Comparison of ENCODE assay signal across 9 cellular contexts in genomic region chr19:4140237-4140711, GRCh38. TPM values are rescaled to one million over a fixed set of nuclear protein-coding genes. Genes with fewer than 3 reads are reported as not detected.
DNase-seq lines count a peak whose midpoint lies in the region; ATAC-seq and TF ChIP-seq lines count a peak whose summit lies in the region.
"Had no signal": no experiment of that assay in that cellular context is flagged by ENCODE, and none has a peak within 500 bp of the region (broad histone marks: within the 10 kb centered on the region; RNA-seq: fewer than 3 reads in every experiment).

No MANE protein-coding gene starts in this region.

- H3K27ac ChIP-seq in 22Rv1 (no peak overlapping the region), dorsolateral prefrontal cortex (no peak overlapping the region)

- ATAC-seq in GM19467 (IDR thresholded peaks at IDR 0.05; ENCODE audit: unreplicated experiment) (no peak), GM21786 (IDR thresholded peaks at IDR 0.05; ENCODE audit: unreplicated experiment) (no peak)

- in situ Hi-C loops in SK-MEL-5 (cut with HindIII; ENCODE audit: low pct_unique_long_range_greater_than_20kb, low sequenced_read_pairs): no loop called here

- peak; percentile 72 for TF ChIP-seq CTCF in 22Rv1 (IDR thresholded peaks at IDR 0.05)
- TF ChIP-seq CTCF in dorsolateral prefrontal cortex (IDR thresholded peaks at IDR 0.05 in 54 of 56, conservative IDR thresholded peaks at IDR 0.05 in 2 of 56; ENCODE audit: low read depth in 1 of 56, partially characterized antibody in 56 of 56): peak in 52 of 56 donors; percentile 17 to 68 (median 47)

- H3K4me3 ChIP-seq in dorsolateral prefrontal cortex: peak overlapping the region in 7 of 59 donors; percentile 6 to 23 (median 10)

- intact Hi-C loops in dorsolateral prefrontal cortex (cut with DNase I): no loop called here

- peak; percentile 62 for DNase-seq in ELF-1 (ENCODE audit: low read depth, low spot score)
- peak; percentile 42 for DNase-seq in NCI-H1092 (lab: John Stamatoyannopoulos, UW)
- DNase-seq in SK-MEL-5 (ENCODE audit: low read depth, low spot score): peak; percentile 78
- DNase-seq in dorsolateral prefrontal cortex: peak in 4 of 10 donors; percentile 25 to 47 (median 34)
- DNase-seq in medulla oblongata (ENCODE audit: extremely low spot score): peak; percentile 37

- H3K27me3 ChIP-seq in dorsolateral prefrontal cortex: no peaks in the 10 kb centered on the region

RNA-seq across cellular contexts. Expression of gene CREB3L3, which starts 13.2 kb away (rescaled TPM):
- total RNA-seq in SK-MEL-5 (2014; rRNA removed; shearing (Covaris generic)): not detected in 2 replicates
- not detected in 2 replicates for polyA plus RNA-seq in SK-MEL-5 (2015; cell fraction: cytosol; rRNA removed)
- polyA plus RNA-seq in SK-MEL-5 (2015; cell fraction: nucleus; rRNA removed): not detected in 2 replicates
- 1 to 10 TPM in 53 of 120 experiments, under 1 TPM in 63, not detected in 4; 0.21 to 3.2 (median 0.93) TPM for total RNA-seq in dorsolateral prefrontal cortex
- total RNA-seq: subcutaneous adipose tissue had no signal

RNA-seq across cellular contexts. Expression of gene MAP2K2, which starts 16.4 kb away (rescaled TPM):
- 192 and 197 TPM in 2 replicates for total RNA-seq in SK-MEL-5 (2014; rRNA removed; shearing (Covaris generic))
- polyA plus RNA-seq in SK-MEL-5 (2015; cell fraction: cytosol; rRNA removed): 224 and 228 TPM in 2 replicates
- polyA plus RNA-seq in SK-MEL-5 (2015; cell fraction: nucleus; rRNA removed): 113 and 116 TPM in 2 replicates
- 100 to 1,000 TPM; 118 to 197 (median 143) TPM for total RNA-seq in dorsolateral prefrontal cortex

RNA-seq across cellular contexts. Expression of gene SIRT6, which starts 42.1 kb away (rescaled TPM):
- total RNA-seq in SK-MEL-5 (2014; rRNA removed; shearing (Covaris generic)): 10.0 and 12.1 TPM in 2 replicates
- polyA plus RNA-seq in SK-MEL-5 (2015; cell fraction: cytosol; rRNA removed): 29.4 and 32.2 TPM in 2 replicates
- polyA plus RNA-seq in SK-MEL-5 (2015; cell fraction: nucleus; rRNA removed): 64.6 and 142 TPM in 2 replicates
- 10 to 100 TPM; 13.5 to 37.9 (median 21.8) TPM for total RNA-seq in dorsolateral prefrontal cortex

RNA-seq across cellular contexts. Expression of gene ANKRD24, which starts 42.2 kb away (rescaled TPM):
- 0.05 and 0.16 TPM in 2 replicates for total RNA-seq in SK-MEL-5 (2014; rRNA removed; shearing (Covaris generic))
- 0.15 and 0.55 TPM in 2 replicates for polyA plus RNA-seq in SK-MEL-5 (2015; cell fraction: cytosol; rRNA removed)
- polyA plus RNA-seq in SK-MEL-5 (2015; cell fraction: nucleus; rRNA removed): 0.30 and 2.0 TPM in 2 replicates
- 10 to 100 TPM; 15.8 to 64.8 (median 32.6) TPM for total RNA-seq in dorsolateral prefrontal cortex
